ENCODE assay signal across 1 cellular context in genomic region chr2:84548303-84548702, GRCh38.
TF ChIP-seq lines count a peak whose summit lies in the region.

No MANE protein-coding gene starts in this region.

TF ChIP-seq in A549, 52 proteins besides CTCF, POLR2A, EP300 and RAD21 (continued from another document):
- TF ChIP-seq BCL3 (IDR thresholded peaks at IDR 0.05), result no peak
